21 cellular contexts compared by ENCODE assay signal in genomic region chr1:170864238-170864637, GRCh38.
DNase-seq lines count a peak whose midpoint lies in the region; ATAC-seq and TF ChIP-seq lines count a peak whose summit lies in the region.
"Had no signal": no experiment of that assay in that cellular context is flagged by ENCODE, and none has a peak within 500 bp of the region (broad histone marks: within the 10 kb centered on the region; RNA-seq: fewer than 3 reads in every experiment).

No MANE protein-coding gene starts in this region.

- no peak overlapping the region for H3K9ac ChIP-seq in IMR-90 (ENCODE audit: low read depth, low read length)
- H3K9ac ChIP-seq in skeletal muscle tissue (ENCODE audit: low read depth in 1 of 3, low read length in 3 of 3), result no peak overlapping the region
- H3K9ac ChIP-seq: neural progenitor cell had no signal

- H3K36me3 ChIP-seq in IMR-90 (ENCODE audit: control insufficient read depth, insufficient read depth, low read length), result no peaks in the 10 kb centered on the region
- no peaks in the 10 kb centered on the region for H3K36me3 ChIP-seq in skeletal muscle tissue (ENCODE audit: control insufficient read depth in 3 of 3, insufficient read depth in 3 of 3, low read length in 3 of 3)
- no peaks in the 10 kb centered on the region for H3K36me3 ChIP-seq in esophagus muscularis mucosa
- H3K36me3 ChIP-seq: colonic mucosa, left lung, neural progenitor cell had no signal

- CTCF ChIA-PET in IMR-90 (lab: Yijun Ruan, JAX), result no interaction called here

- no peak overlapping the region for H2BK120ac ChIP-seq in IMR-90 (ENCODE audit: low read depth, low read length)

- dilution Hi-C loops in IMR-90 (cut with HindIII; ENCODE audit: low sequenced_read_pairs, unreplicated experiment), result no loop called here

- no peak overlapping the region for H2BK5ac ChIP-seq in IMR-90 (ENCODE audit: low read depth, low read length, poor library complexity, severe bottlenecking)

- H3K23ac ChIP-seq in IMR-90 (ENCODE audit: low read depth, low read length), result no peak overlapping the region

- TF ChIP-seq CTCF in IMR-90 (conservative IDR thresholded peaks at IDR 0.05; ENCODE audit: low read depth, low read length), result no peak
- TF ChIP-seq CTCF in coronary artery (IDR thresholded peaks at IDR 0.05), result no peak
- no peak for TF ChIP-seq CTCF in lower leg skin (IDR thresholded peaks at IDR 0.05)
- no peak for TF ChIP-seq CTCF in esophagus muscularis mucosa (IDR thresholded peaks at IDR 0.05)

- H3K14ac ChIP-seq in IMR-90 (replicated peaks; ENCODE audit: low read depth, low read length), result no peak overlapping the region

- POLR2A ChIA-PET in IMR-90 (lab: Charles Lee; ENCODE audit: unreplicated experiment), result no interaction called here

- no peaks in the 10 kb centered on the region; the same call in 1 of the 2 replicates for H3K27me3 ChIP-seq in IMR-90 (ENCODE audit: control insufficient read depth, insufficient read depth, low read length)
- no peaks in the 10 kb centered on the region for H3K27me3 ChIP-seq in skeletal muscle tissue (ENCODE audit: control insufficient read depth in 3 of 3, insufficient read depth in 3 of 3, low read length in 3 of 3)
- no peaks in the 10 kb centered on the region for H3K27me3 ChIP-seq in esophagus muscularis mucosa
- H3K27me3 ChIP-seq: colonic mucosa, left lung, neural progenitor cell had no signal

- H3K9me1 ChIP-seq in IMR-90 (ENCODE audit: insufficient read depth, low read length), result no peaks in the 10 kb centered on the region

- no peak overlapping the region for H3K4ac ChIP-seq in IMR-90 (ENCODE audit: low read depth, low read length)

- no peak overlapping the region for H4K5ac ChIP-seq in IMR-90 (ENCODE audit: low read depth, low read length)

- H3K27ac ChIP-seq in IMR-90 (ENCODE audit: insufficient read depth, low read length), result no peak overlapping the region
- H3K27ac ChIP-seq in coronary artery, result peak overlapping the region; percentile 42 to 67
- H3K27ac ChIP-seq in skeletal muscle tissue (ENCODE audit: low read depth, low read length), result peak overlapping the region; percentile 37
- no peak overlapping the region for H3K27ac ChIP-seq in esophagus muscularis mucosa (replicated peaks in 1 of 4)
- H3K27ac ChIP-seq: colonic mucosa, neural progenitor cell had no signal

- no peaks in the 10 kb centered on the region for H4K20me1 ChIP-seq in IMR-90 (ENCODE audit: insufficient read depth, low read length)

- no peak overlapping the region for H2AFZ ChIP-seq in IMR-90 (replicated peaks; ENCODE audit: low read length, poor library complexity)
- H2AFZ ChIP-seq: neural progenitor cell had no signal

- H3K56ac ChIP-seq in IMR-90 (ENCODE audit: extremely low read depth, insufficient read depth, low read length), result no peak overlapping the region

- H3K4me3 ChIP-seq in IMR-90 (ENCODE audit: insufficient read depth, low read depth, low read length), result no peak overlapping the region
- H3K4me3 ChIP-seq in coronary artery, result no peak overlapping the region
- no peak overlapping the region for H3K4me3 ChIP-seq in skeletal muscle tissue (ENCODE audit: low read length in 3 of 3)
- H3K4me3 ChIP-seq in lower leg skin (ENCODE audit: low read depth, poor library complexity, severe bottlenecking), result no peak overlapping the region
- no peak overlapping the region for H3K4me3 ChIP-seq in esophagus muscularis mucosa
- H3K4me3 ChIP-seq: colonic mucosa, left lung, mucosa of descending colon, neural progenitor cell, psoas muscle had no signal

- no CpG with 5 or more reads among the region's 3 CpGs for WGBS in IMR-90 (ENCODE audit: extremely low coverage in 2 of 2, insufficient read length in 1 of 2), 2 experiments
- 49 to 66% methylated on average over 3 of the region's 3 CpGs for WGBS in lower leg skin, 2 donors
- WGBS in esophagus muscularis mucosa, result 63% methylated on average over 3 of the region's 3 CpGs

- no peak overlapping the region for H2BK20ac ChIP-seq in IMR-90 (ENCODE audit: low read depth, low read length)

- no peak overlapping the region for H2AK5ac ChIP-seq in IMR-90 (ENCODE audit: low read depth, low read length)

- BruUV-seq in IMR-90 (replicated peaks; lab: Mats Ljungman, UMichigan), result no TSS peak

- no peak overlapping the region for H4K8ac ChIP-seq in IMR-90 (ENCODE audit: low read depth in 2 of 2, low read length in 2 of 2)

- H4K91ac ChIP-seq in IMR-90 (ENCODE audit: insufficient read depth, low read depth, low read length), result no peak overlapping the region

- no peaks in the 10 kb centered on the region for H3K9me3 ChIP-seq in IMR-90 (ENCODE audit: control insufficient read depth, insufficient read depth, low read length)
- no peaks in the 10 kb centered on the region for H3K9me3 ChIP-seq in skeletal muscle tissue (ENCODE audit: control insufficient read depth in 3 of 3, low read length in 3 of 3)
- H3K9me3 ChIP-seq in esophagus muscularis mucosa, result no peaks in the 10 kb centered on the region
- H3K9me3 ChIP-seq: colonic mucosa, left lung, mucosa of descending colon, psoas muscle had no signal

- peak; percentile 3 for DNase-seq in IMR-90
- no peak for DNase-seq in coronary artery (ENCODE audit: low spot score)
- DNase-seq in left ventricle myocardium superior, result no peak
- DNase-seq in lower leg skin (ENCODE audit: low spot score in 2 of 2), result no peak
- DNase-seq in esophagus muscularis mucosa (ENCODE audit: extremely low spot score), result no peak
- DNase-seq in NCI-H2196 (lab: John Stamatoyannopoulos, UW; ENCODE audit: unreplicated experiment), result no peak
- DNase-seq: activated CD4-positive, alpha-beta memory T cell treated with anti-CD3 and anti-CD28 coated beads, Interleukin-2, amount 10 ng/mL, durations not matched to agents 7 days and 5 days; activated CD4-positive, CD25-positive, alpha-beta regulatory T cell; activated T-cell treated with anti-CD3 and anti-CD28 coated beads for 4 hours; amniotic stem cell; colonic mucosa; HFFc6; mucosa of descending colon; NCI-H2107; NCI-H510A treated with DMSO at 0.1 percent for 48 hours; psoas muscle; RPMI8226 had no signal

- H3K18ac ChIP-seq in IMR-90 (ENCODE audit: low read depth, low read length), result no peak overlapping the region

- TF ChIP-seq POLR2A in IMR-90 (IDR thresholded peaks at IDR 0.05; ENCODE audit: low read depth, low read length) (no peak), lower leg skin (IDR thresholded peaks at IDR 0.05) (no peak), esophagus muscularis mucosa (IDR thresholded peaks at IDR 0.05; ENCODE audit: low read depth) (no peak)

- no peak overlapping the region for H3K4me2 ChIP-seq in IMR-90 (ENCODE audit: low read depth, low read length)
- H3K4me2 ChIP-seq: neural progenitor cell had no signal

- TF ChIP-seq EP300 in esophagus muscularis mucosa (IDR thresholded peaks at IDR 0.05), result no peak

- intact Hi-C loops in IMR-90 (cut with micrococcal nuclease), result no loop called here
- intact Hi-C loops in left ventricle myocardium superior (cut with micrococcal nuclease), result no loop called here
- intact Hi-C loops in lower leg skin (cut with DNase I; ENCODE audit: low total_unique reads), result no loop called here
- intact Hi-C loops in esophagus muscularis mucosa (cut with DNase I), result no loop called here

- H3K79me1 ChIP-seq in IMR-90 (ENCODE audit: low read depth in 1 of 2, low read length in 2 of 2), result no peaks in the 10 kb centered on the region

- H2BK15ac ChIP-seq in IMR-90 (ENCODE audit: low read depth, low read length), result no peak overlapping the region

- in situ Hi-C loops in IMR-90 (cut with MboI; ENCODE audit: low sequenced_read_pairs), result no loop called here

- H3K4me1 ChIP-seq in IMR-90 (ENCODE audit: control insufficient read depth, insufficient read depth, low read length) (no peaks in the 10 kb centered on the region), skeletal muscle tissue (ENCODE audit: control insufficient read depth in 3 of 3, insufficient read depth in 3 of 3, low read length in 3 of 3) (peaks cover 0 to 4% (median 0%) of the 10 kb centered on the region in 3 donors), esophagus muscularis mucosa (peaks cover 0 to 3% (median 0%) of the 10 kb centered on the region in 4 donors)
- H3K4me1 ChIP-seq: colonic mucosa, left lung, neural progenitor cell, psoas muscle had no signal

- no peak for TF ChIP-seq RAD21 in IMR-90 (IDR thresholded peaks at IDR 0.05; ENCODE audit: low read length)

- ATAC-seq in IMR-90 (ENCODE audit: low read depth) (no peak), left ventricle myocardium superior (peak; percentile 91), GM19452 (IDR thresholded peaks at IDR 0.05; ENCODE audit: unreplicated experiment) (no peak)

- no peak overlapping the region for H2AK9ac ChIP-seq in IMR-90 (replicated peaks; ENCODE audit: low read depth, low read length, poor library complexity)

TF ChIP-seq in IMR-90, 13 proteins besides CTCF, POLR2A, EP300 and RAD21 (continues in another document):
- no peak for TF ChIP-seq ELK1 (IDR thresholded peaks at IDR 0.05; ENCODE audit: borderline replicate concordance, low read depth, low read length)
- TF ChIP-seq RFX5 (IDR thresholded peaks at IDR 0.05; ENCODE audit: low read depth, low read length), result no peak
- TF ChIP-seq MAZ (IDR thresholded peaks at IDR 0.05; ENCODE audit: borderline replicate concordance, low read depth, low read length), result no peak
- TF ChIP-seq, protein P1, sequence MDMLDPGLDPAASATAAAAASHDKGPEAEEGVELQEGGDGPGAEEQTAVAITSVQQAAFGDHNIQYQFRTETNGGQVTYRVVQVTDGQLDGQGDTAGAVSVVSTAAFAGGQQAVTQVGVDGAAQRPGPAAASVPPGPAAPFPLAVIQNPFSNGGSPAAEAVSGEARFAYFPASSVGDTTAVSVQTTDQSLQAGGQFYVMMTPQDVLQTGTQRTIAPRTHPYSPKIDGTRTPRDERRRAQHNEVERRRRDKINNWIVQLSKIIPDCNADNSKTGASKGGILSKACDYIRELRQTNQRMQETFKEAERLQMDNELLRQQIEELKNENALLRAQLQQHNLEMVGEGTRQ (IDR thresholded peaks at IDR 0.05; ENCODE audit: low read depth, low read length), result no peak
- no peak for TF ChIP-seq CEBPB (IDR thresholded peaks at IDR 0.05; ENCODE audit: low read depth, low read length)
- TF ChIP-seq RCOR1 (IDR thresholded peaks at IDR 0.05; ENCODE audit: insufficient replicate concordance, low read length), result no peak
- TF ChIP-seq CHD1 (IDR thresholded peaks at IDR 0.05; ENCODE audit: low read depth, low read length), result no peak
- TF ChIP-seq NFE2L2 (IDR thresholded peaks at IDR 0.05; ENCODE audit: low read depth, low read length), result no peak
- TF ChIP-seq MXI1 (IDR thresholded peaks at IDR 0.05; ENCODE audit: borderline replicate concordance, low read depth, low read length), result no peak
- TF ChIP-seq SMC3 (IDR thresholded peaks at IDR 0.05; ENCODE audit: low read depth, low read length), result no peak

Comparison
In these comparisons a context has a peak if more than half of its experiments do, and no peak if none do; other contexts are left out.
1. H3K27ac ChIP-seq: peak in coronary artery (2 of 2) and skeletal muscle tissue (single experiment); none in IMR-90 (single experiment) and esophagus muscularis mucosa (0 of 4).